ENCODE assay signal across 8 cellular contexts in the genomic region with DNA sequence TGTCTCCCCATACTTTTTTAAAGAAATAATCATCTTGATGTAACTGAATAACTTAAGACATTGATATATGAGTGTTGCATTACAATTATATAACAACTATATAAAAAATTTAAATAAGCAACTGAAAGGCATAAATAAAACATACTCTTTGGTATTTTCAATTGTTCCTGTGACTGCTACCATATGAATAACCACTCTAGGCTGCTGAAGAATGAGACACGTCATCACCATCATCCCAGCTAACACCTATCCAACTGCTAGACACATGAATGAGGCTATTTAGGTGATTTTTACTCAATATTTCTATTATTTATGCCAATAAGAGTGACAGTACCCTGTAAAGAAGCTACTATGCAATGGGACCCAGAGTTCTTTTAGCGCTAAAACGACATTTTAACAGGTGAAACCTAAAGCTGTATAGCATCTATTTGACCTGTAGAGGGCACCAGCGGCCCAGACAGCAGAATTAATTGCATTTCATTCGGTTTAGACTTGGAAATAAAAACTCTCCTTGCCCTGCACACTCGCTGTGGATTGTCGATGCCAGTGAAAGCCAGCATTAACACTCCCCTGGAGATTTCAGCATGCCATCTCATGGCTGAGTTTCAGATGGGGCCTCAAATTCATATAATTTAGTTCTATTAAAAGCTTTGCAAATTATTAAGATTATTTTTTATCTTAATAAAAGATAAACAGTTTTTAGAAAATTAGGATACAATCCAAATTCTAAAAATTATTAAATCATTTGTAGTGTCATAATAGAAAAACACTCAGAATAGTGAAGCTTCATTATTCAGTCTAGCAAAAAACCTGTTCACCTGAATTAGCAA.
DNase-seq lines count a peak whose midpoint lies in the region; FAIRE-seq and TF ChIP-seq lines count a peak whose summit lies in the region.

No MANE protein-coding gene starts in this region.

- H3K9me3 ChIP-seq in Karpas-422 (ENCODE audit: low read length), result no peaks in the 10 kb centered on the region
- H3K9me3 ChIP-seq in OCI-LY1 (ENCODE audit: low read length), result no peaks in the 10 kb centered on the region
- no peaks in the 10 kb centered on the region for H3K9me3 ChIP-seq in astrocyte (ENCODE audit: insufficient read depth, low read depth, low read length)

- no peaks in the 10 kb centered on the region for H3K27me3 Mint-ChIP-seq in astrocyte (ENCODE audit: low read depth, unreplicated experiment)

- H3K79me2 ChIP-seq in Karpas-422 (ENCODE audit: low read length), result no peaks in the 10 kb centered on the region
- H3K79me2 ChIP-seq in OCI-LY1 (ENCODE audit: insufficient read depth, low read length), result no peaks in the 10 kb centered on the region
- no peaks in the 10 kb centered on the region for H3K79me2 ChIP-seq in astrocyte (ENCODE audit: insufficient read depth, low read length)

- H3K4me3 ChIP-seq in H7 (ENCODE audit: insufficient read depth, low read depth, low read length) (no peak overlapping the region), Karpas-422 (ENCODE audit: low read length) (no peak overlapping the region), OCI-LY1 (ENCODE audit: low read depth, low read length, poor library complexity, severe bottlenecking) (no peak overlapping the region), astrocyte (ENCODE audit: insufficient read depth, low read depth, low read length) (no peak overlapping the region)

- H4K20me1 ChIP-seq in Karpas-422 (ENCODE audit: insufficient read depth, low read depth, low read length) (no peaks in the 10 kb centered on the region), OCI-LY1 (ENCODE audit: insufficient read depth, low read length) (no peaks in the 10 kb centered on the region), astrocyte (ENCODE audit: insufficient read depth, low read length) (no peaks in the 10 kb centered on the region)

- H3K4me2 ChIP-seq in Karpas-422 (ENCODE audit: low read depth, low read length, poor library complexity, severe bottlenecking), result no peak overlapping the region
- H3K4me2 ChIP-seq in OCI-LY1 (ENCODE audit: low read length), result no peak overlapping the region
- no peak overlapping the region for H3K4me2 ChIP-seq in astrocyte (ENCODE audit: low read length)

- peaks cover 1% of the 10 kb centered on the region for H3K9me3 Mint-ChIP-seq in astrocyte (ENCODE audit: unreplicated experiment)

- H3K4me1 Mint-ChIP-seq in astrocyte (ENCODE audit: low read depth, unreplicated experiment), result no peaks in the 10 kb centered on the region

- H3K4me3 Mint-ChIP-seq in astrocyte (ENCODE audit: unreplicated experiment), result no peak overlapping the region

- H3K27me3 ChIP-seq in H7 (ENCODE audit: control insufficient read depth, insufficient read depth, low read length) (no peaks in the 10 kb centered on the region), Karpas-422 (ENCODE audit: low read length) (no peaks in the 10 kb centered on the region), OCI-LY1 (ENCODE audit: insufficient read depth, low read length) (no peaks in the 10 kb centered on the region), astrocyte (ENCODE audit: insufficient read depth, low read length) (no peaks in the 10 kb centered on the region)

- peak; percentile 76 for TF ChIP-seq CTCF in OCI-LY1 (IDR thresholded peaks at IDR 0.05; ENCODE audit: low read length)
- TF ChIP-seq CTCF in astrocyte (IDR thresholded peaks at IDR 0.05; ENCODE audit: insufficient read depth, low read depth, low read length), result peak; percentile 92

- no peaks in the 10 kb centered on the region for H3K4me1 ChIP-seq in Karpas-422 (ENCODE audit: low read length)
- no peaks in the 10 kb centered on the region for H3K4me1 ChIP-seq in OCI-LY1 (ENCODE audit: insufficient read depth, low read length, severe bottlenecking)
- H3K4me1 ChIP-seq in astrocyte (ENCODE audit: insufficient read depth, low read length), result no peaks in the 10 kb centered on the region

- no peaks in the 10 kb centered on the region for H3K36me3 Mint-ChIP-seq in astrocyte (ENCODE audit: low read depth, unreplicated experiment)

- H3K9ac ChIP-seq in Karpas-422 (ENCODE audit: low read length), result no peak overlapping the region
- no peak overlapping the region for H3K9ac ChIP-seq in OCI-LY1 (ENCODE audit: low read length)
- H3K9ac ChIP-seq in astrocyte (ENCODE audit: low read length), result no peak overlapping the region

- no peaks in the 10 kb centered on the region for H3F3A ChIP-seq in OCI-LY1 (ENCODE audit: insufficient read depth, low read length)

- peak; percentile 59 for DNase-seq in activated CD8-positive, alpha-beta memory T cell treated with anti-CD3 and anti-CD28 coated beads for 24 hours
- DNase-seq in activated CD8-positive, alpha-beta memory T cell treated with anti-CD3 and anti-CD28 coated beads, Interleukin-2, amount 50 U/mL, for 4 hours, result no peak
- peak; percentile 32 for DNase-seq in H7
- DNase-seq in Karpas-422, result peak; percentile 84
- DNase-seq in astrocyte (ENCODE audit: low read depth), result peak; percentile 16
- DNase-seq in iPS-NIHi11 (ENCODE audit: low spot score), result peak; percentile 53
- DNase-seq in stimulated activated CD4-positive, alpha-beta T cell treated with anti-CD3 and anti-CD28 coated beads, Interleukin-15, amount 100 ng/mL, for 24 hours, result peak; percentile 49

- H3K27ac ChIP-seq in Karpas-422 (ENCODE audit: low read length) (no peak overlapping the region), OCI-LY1 (ENCODE audit: low read depth, low read length, poor library complexity, severe bottlenecking) (no peak overlapping the region), astrocyte (ENCODE audit: low read depth, low read length) (no peak overlapping the region)

- peak; percentile 13 for FAIRE-seq in astrocyte (lab: Jason Lieb, UNC)

- H3K27ac Mint-ChIP-seq in astrocyte (ENCODE audit: unreplicated experiment), result no peak overlapping the region

- H3K9me2 ChIP-seq in Karpas-422 (replicated peaks; ENCODE audit: insufficient read depth, low read length) (no peaks in the 10 kb centered on the region), OCI-LY1 (ENCODE audit: low read depth, low read length) (no peaks in the 10 kb centered on the region)

- H3K36me3 ChIP-seq in H7 (replicated peaks; ENCODE audit: control insufficient read depth, insufficient read depth, low read length) (no peaks in the 10 kb centered on the region), Karpas-422 (ENCODE audit: insufficient read depth, low read length) (no peaks in the 10 kb centered on the region), OCI-LY1 (ENCODE audit: insufficient read depth, low read length) (no peaks in the 10 kb centered on the region), astrocyte (ENCODE audit: insufficient read depth, low read length) (no peaks in the 10 kb centered on the region)

- H2AFZ ChIP-seq in Karpas-422 (ENCODE audit: low read length) (no peak overlapping the region), OCI-LY1 (ENCODE audit: low read length) (no peak overlapping the region), astrocyte (ENCODE audit: low read depth, low read length) (no peak overlapping the region)
